Comparison of ENCODE assay signal across 1 cellular context in the genomic region with DNA sequence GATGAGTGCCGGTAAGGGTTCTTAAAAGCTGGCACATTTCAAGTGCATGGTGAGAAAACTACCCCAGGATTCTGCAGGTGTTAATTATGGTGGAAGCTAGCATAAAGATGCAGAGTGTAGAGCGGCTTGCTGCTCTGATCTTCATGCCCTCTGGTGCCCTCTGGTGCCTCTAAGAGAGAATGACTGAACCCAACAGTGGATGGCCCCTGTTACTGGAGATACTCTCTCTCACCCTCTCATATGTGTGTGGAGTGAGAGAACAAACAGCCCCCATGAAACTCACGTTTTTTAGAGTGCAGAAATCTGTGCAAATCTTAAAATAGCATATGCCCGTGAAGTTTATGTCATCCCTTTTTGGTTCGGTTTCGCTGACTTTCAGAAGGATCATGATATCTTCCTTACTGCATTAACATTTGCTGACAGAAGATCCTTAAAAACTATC.
A peak's percentile ranks its signal among the peaks of the same experiment; 100 is the strongest.
TF ChIP-seq lines count a peak whose summit lies in the region.

No MANE protein-coding gene starts in this region.

TF ChIP-seq in GM12878, 131 proteins besides CTCF, POLR2A, EP300 and RAD21 (continued from another document):
- TF ChIP-seq, protein P1, sequence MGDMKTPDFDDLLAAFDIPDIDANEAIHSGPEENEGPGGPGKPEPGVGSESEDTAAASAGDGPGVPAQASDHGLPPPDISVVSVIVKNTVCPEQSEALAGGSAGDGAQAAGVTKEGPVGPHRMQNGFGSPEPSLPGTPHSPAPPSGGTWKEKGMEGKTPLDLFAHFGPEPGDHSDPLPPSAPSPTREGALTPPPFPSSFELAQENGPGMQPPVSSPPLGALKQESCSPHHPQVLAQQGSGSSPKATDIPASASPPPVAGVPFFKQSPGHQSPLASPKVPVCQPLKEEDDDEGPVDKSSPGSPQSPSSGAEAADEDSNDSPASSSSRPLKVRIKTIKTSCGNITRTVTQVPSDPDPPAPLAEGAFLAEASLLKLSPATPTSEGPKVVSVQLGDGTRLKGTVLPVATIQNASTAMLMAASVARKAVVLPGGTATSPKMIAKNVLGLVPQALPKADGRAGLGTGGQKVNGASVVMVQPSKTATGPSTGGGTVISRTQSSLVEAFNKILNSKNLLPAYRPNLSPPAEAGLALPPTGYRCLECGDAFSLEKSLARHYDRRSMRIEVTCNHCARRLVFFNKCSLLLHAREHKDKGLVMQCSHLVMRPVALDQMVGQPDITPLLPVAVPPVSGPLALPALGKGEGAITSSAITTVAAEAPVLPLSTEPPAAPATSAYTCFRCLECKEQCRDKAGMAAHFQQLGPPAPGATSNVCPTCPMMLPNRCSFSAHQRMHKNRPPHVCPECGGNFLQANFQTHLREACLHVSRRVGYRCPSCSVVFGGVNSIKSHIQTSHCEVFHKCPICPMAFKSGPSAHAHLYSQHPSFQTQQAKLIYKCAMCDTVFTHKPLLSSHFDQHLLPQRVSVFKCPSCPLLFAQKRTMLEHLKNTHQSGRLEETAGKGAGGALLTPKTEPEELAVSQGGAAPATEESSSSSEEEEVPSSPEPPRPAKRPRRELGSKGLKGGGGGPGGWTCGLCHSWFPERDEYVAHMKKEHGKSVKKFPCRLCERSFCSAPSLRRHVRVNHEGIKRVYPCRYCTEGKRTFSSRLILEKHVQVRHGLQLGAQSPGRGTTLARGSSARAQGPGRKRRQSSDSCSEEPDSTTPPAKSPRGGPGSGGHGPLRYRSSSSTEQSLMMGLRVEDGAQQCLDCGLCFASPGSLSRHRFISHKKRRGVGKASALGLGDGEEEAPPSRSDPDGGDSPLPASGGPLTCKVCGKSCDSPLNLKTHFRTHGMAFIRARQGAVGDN (IDR thresholded peaks at IDR 0.05), result no peak
- TF ChIP-seq NR2F1 (conservative IDR thresholded peaks at IDR 0.05), result no peak
- peak; percentile 52; the same call in 1 of the 2 replicates for TF ChIP-seq YY1 (IDR thresholded peaks at IDR 0.05; ENCODE audit: low read depth, low read length)
TF ChIP-seq in GM12878: peak in this region for 5.
